In the genomic region with DNA sequence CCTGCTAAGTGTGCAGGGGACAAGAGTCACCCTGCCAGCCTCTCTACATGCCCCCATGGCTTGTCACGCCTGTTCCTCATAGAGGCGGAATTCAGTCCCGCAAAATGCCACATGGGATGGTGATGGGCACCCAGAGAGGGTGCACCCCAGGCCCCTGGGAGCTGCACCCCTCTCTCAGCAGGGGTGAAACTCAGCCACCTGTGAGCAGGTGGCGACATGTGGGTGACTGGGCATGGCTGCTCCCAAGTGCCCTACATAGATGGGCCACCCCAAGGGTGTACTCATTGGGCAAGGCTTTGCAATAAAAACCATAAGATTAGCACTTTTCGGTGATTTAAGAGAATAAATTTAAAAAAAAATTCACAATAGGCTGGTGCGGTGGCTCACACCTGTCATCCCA, we compare ENCODE assay signal across 16 cellular contexts. TPM values are rescaled to one million over a fixed set of nuclear protein-coding genes. Genes with fewer than 3 reads are reported as not detected.
DNase-seq lines count a peak whose midpoint lies in the region; ATAC-seq, FAIRE-seq and TF ChIP-seq lines count a peak whose summit lies in the region.
"Had no signal": no experiment of that assay in that cellular context is flagged by ENCODE, and none has a peak within 500 bp of the region (broad histone marks: within the 10 kb centered on the region; RNA-seq: fewer than 3 reads in every experiment).

No MANE protein-coding gene starts in this region.

- H3K4me1 ChIP-seq in SK-N-SH (ENCODE audit: control insufficient read depth in 1 of 2, insufficient read depth in 2 of 2, low read depth in 1 of 2, low read length in 1 of 2) (peaks cover 0 to 94% of the 10 kb centered on the region in 2 experiments; a peak in 1 of 4 replicates), osteoblast (ENCODE audit: insufficient read depth, low read length) (peaks cover 13% of the 10 kb centered on the region)

- H3K27me3 ChIP-seq in SK-N-SH (ENCODE audit: insufficient read depth): no peaks in the 10 kb centered on the region
- H3K27me3 ChIP-seq in osteoblast (ENCODE audit: insufficient read depth, low read length): no peaks in the 10 kb centered on the region

- H3K79me2 ChIP-seq in SK-N-SH (ENCODE audit: insufficient read depth): peaks cover 4% of the 10 kb centered on the region; the same call in 1 of the 2 replicates
- H3K79me2 ChIP-seq in osteoblast (ENCODE audit: insufficient read depth, low read length): peaks cover 33% of the 10 kb centered on the region

- H4K20me1 ChIP-seq in SK-N-SH (ENCODE audit: insufficient read depth) (peaks cover 52% of the 10 kb centered on the region), osteoblast (ENCODE audit: insufficient read depth, low read length) (peaks cover 68% of the 10 kb centered on the region)

- WGBS in SK-N-SH (ENCODE audit: low lambda C conversion rate): 100% methylated on average over 5 of the region's 6 CpGs

- no peak for FAIRE-seq in RCC 7860 (lab: Jason Lieb, UNC)

- no peak overlapping the region for H3K4me2 ChIP-seq in SK-N-SH
- H3K4me2 ChIP-seq in osteoblast (ENCODE audit: insufficient read depth, low read length): no peak overlapping the region

- DNase-seq in SK-N-SH: peak; percentile 4
- DNase-seq in Right ventricle myocardium inferior (ENCODE audit: missing footprints): peak; percentile 32
- DNase-seq in cardiac septum (ENCODE audit: low spot score): no peak
- DNase-seq in activated CD8-positive, alpha-beta memory T cell treated with anti-CD3 and anti-CD28 coated beads, Interleukin-2, amount 10 ng/mL, durations not matched to agents 7 days and 5 days: peak; percentile 31
- peak; percentile 73 for DNase-seq in osteoblast (ENCODE audit: insufficient read length, low spot score, missing footprints)
- DNase-seq in RCC 7860 (ENCODE audit: low spot score): no peak
- no peak for DNase-seq in NCI-H2107 (lab: John Stamatoyannopoulos, UW)
- DNase-seq: HCEC 1CT; NCI-H187; NCI-H446; NCI-H69; NK-92 treated with Interleukin-12 subunit alpha and Interleukin-12 subunit beta, amount 100 ng/mL, for 24 hours; OCI-M1 had no signal

- H3K9me3 Mint-ChIP-seq in activated CD8-positive, alpha-beta memory T cell treated with anti-CD3 and anti-CD28 coated beads, Interleukin-2, amount 10 ng/mL, durations not matched to agents 7 days and 5 days (ENCODE audit: low read depth): no peaks in the 10 kb centered on the region
- H3K9me3 Mint-ChIP-seq: CD4-positive, alpha-beta memory T cell had no signal

- no peak for TF ChIP-seq EP300 in SK-N-SH (IDR thresholded peaks at IDR 0.05; ENCODE audit: borderline replicate concordance in 1 of 2, low read depth in 1 of 2, low read length in 1 of 2)

- no peaks in the 10 kb centered on the region for H3K9me3 ChIP-seq in SK-N-SH
- no peaks in the 10 kb centered on the region for H3K9me3 ChIP-seq in osteoblast (ENCODE audit: low read depth, low read length)

- no peak for TF ChIP-seq CTCF in SK-N-SH (IDR thresholded peaks at IDR 0.05)
- TF ChIP-seq CTCF in osteoblast (IDR thresholded peaks at IDR 0.05; ENCODE audit: extremely low read depth, low read depth, low read length): no peak

- CTCF ChIA-PET in SK-N-SH (lab: Yijun Ruan, JAX): interaction anchor here (0.5 to 1.9 kb wide), 4 partner anchors 11 to 249 kb away, joined by 3 to 5 read pairs (median 4); no protein-coding TSS in a partner anchor
- CTCF ChIA-PET in activated CD8-positive, alpha-beta memory T cell treated with anti-CD3 and anti-CD28 coated beads, Interleukin-2, amount 10 ng/mL, durations not matched to agents 7 days and 5 days (lab: Charles Lee): no interaction called here

- H3K27ac ChIP-seq in SK-N-SH (ENCODE audit: low read depth in 2 of 2, low read length in 1 of 2) (no peak overlapping the region), osteoblast (ENCODE audit: low read depth, low read length) (no peak overlapping the region)
- H3K27ac ChIP-seq: 22Rv1 had no signal

- intact Hi-C loops in Right ventricle myocardium inferior (cut with DNase I): no loop called here
- intact Hi-C loops in cardiac septum (cut with DNase I): no loop called here

- H3F3A ChIP-seq in SK-N-SH (replicated peaks; ENCODE audit: insufficient read depth): no peaks in the 10 kb centered on the region

- H2AFZ ChIP-seq in SK-N-SH (ENCODE audit: low read depth) (no peak overlapping the region), osteoblast (ENCODE audit: low read length) (no peak overlapping the region)

- no peak overlapping the region for H3K9ac ChIP-seq in SK-N-SH

- no peaks in the 10 kb centered on the region for H3K36me3 Mint-ChIP-seq in activated CD8-positive, alpha-beta memory T cell treated with anti-CD3 and anti-CD28 coated beads, Interleukin-2, amount 10 ng/mL, durations not matched to agents 7 days and 5 days

- peaks cover 7% of the 10 kb centered on the region for H3K27me3 Mint-ChIP-seq in activated CD8-positive, alpha-beta memory T cell treated with anti-CD3 and anti-CD28 coated beads, Interleukin-2, amount 10 ng/mL, durations not matched to agents 7 days and 5 days
- H3K27me3 Mint-ChIP-seq: CD4-positive, alpha-beta memory T cell had no signal

- H3K4me1 Mint-ChIP-seq in activated CD8-positive, alpha-beta memory T cell treated with anti-CD3 and anti-CD28 coated beads, Interleukin-2, amount 10 ng/mL, durations not matched to agents 7 days and 5 days: peaks cover 7% of the 10 kb centered on the region

- no peak for ATAC-seq in SK-N-SH treated with all-trans-retinoic acid at 6 μM for 48 hours
- no peak for ATAC-seq in Right ventricle myocardium inferior
- ATAC-seq in activated CD8-positive, alpha-beta memory T cell treated with anti-CD3 and anti-CD28 coated beads, Interleukin-2, amount 10 ng/mL, durations not matched to agents 7 days and 5 days: no peak

- H3K4me3 Mint-ChIP-seq in activated CD8-positive, alpha-beta memory T cell treated with anti-CD3 and anti-CD28 coated beads, Interleukin-2, amount 10 ng/mL, durations not matched to agents 7 days and 5 days: no peak overlapping the region

- POLR2A ChIA-PET in SK-N-SH (lab: Yijun Ruan, JAX): no interaction called here

- H3K36me3 ChIP-seq in SK-N-SH (replicated peaks in 1 of 2; ENCODE audit: control insufficient read depth in 1 of 2, insufficient read depth in 2 of 2, low read length in 1 of 2): peaks cover 0 to 2% of the 10 kb centered on the region in 2 experiments
- peaks cover 6% of the 10 kb centered on the region for H3K36me3 ChIP-seq in osteoblast (ENCODE audit: insufficient read depth, low read length)

- no peaks in the 10 kb centered on the region for H3K9me2 ChIP-seq in SK-N-SH

- no peak overlapping the region for H3K4me3 ChIP-seq in SK-N-SH (ENCODE audit: low read depth in 2 of 2, low read length in 1 of 2)
- H3K4me3 ChIP-seq in osteoblast (ENCODE audit: insufficient read depth, low read length): no peak overlapping the region

- TF ChIP-seq RAD21 in SK-N-SH (IDR thresholded peaks at IDR 0.05; ENCODE audit: low read length): no peak

- H3K27ac Mint-ChIP-seq in activated CD8-positive, alpha-beta memory T cell treated with anti-CD3 and anti-CD28 coated beads, Interleukin-2, amount 10 ng/mL, durations not matched to agents 7 days and 5 days: no peak overlapping the region

TF ChIP-seq in SK-N-SH, 30 proteins besides CTCF, POLR2A, EP300 and RAD21 (continues in another document):
- TF ChIP-seq, protein P1, sequence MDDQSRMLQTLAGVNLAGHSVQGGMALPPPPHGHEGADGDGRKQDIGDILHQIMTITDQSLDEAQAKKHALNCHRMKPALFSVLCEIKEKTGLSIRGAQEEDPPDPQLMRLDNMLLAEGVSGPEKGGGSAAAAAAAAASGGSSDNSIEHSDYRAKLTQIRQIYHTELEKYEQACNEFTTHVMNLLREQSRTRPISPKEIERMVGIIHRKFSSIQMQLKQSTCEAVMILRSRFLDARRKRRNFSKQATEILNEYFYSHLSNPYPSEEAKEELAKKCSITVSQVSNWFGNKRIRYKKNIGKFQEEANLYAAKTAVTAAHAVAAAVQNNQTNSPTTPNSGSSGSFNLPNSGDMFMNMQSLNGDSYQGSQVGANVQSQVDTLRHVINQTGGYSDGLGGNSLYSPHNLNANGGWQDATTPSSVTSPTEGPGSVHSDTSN (IDR thresholded peaks at IDR 0.05): no peak
- TF ChIP-seq TAF1 (IDR thresholded peaks at IDR 0.05; ENCODE audit: borderline replicate concordance, low read depth, low read length) (no peak), TEAD4 (IDR thresholded peaks at IDR 0.05; ENCODE audit: borderline replicate concordance, insufficient read depth) (no peak), POLR2AphosphoS5 (IDR thresholded peaks at IDR 0.05; ENCODE audit: low read depth, low read length) (no peak), FOXM1 (IDR thresholded peaks at IDR 0.05; ENCODE audit: low read depth) (no peak), EZH2phosphoT487 (IDR thresholded peaks at IDR 0.05; ENCODE audit: borderline replicate concordance, low read depth) (no peak), TCF12 (IDR thresholded peaks at IDR 0.05) (no peak)

TF ChIP-seq in SK-N-SH treated with all-trans-retinoic acid at 6 μM for 48 hours, 23 proteins besides CTCF, POLR2A, EP300 and RAD21 (continues in another document):
- TF ChIP-seq RARB (CRISPR knock-in tag; IDR thresholded peaks at IDR 0.05): no peak
- TF ChIP-seq CSRNP3 (CRISPR knock-in tag; IDR thresholded peaks at IDR 0.05): no peak
- no peak for TF ChIP-seq CSDC2 (CRISPR knock-in tag; IDR thresholded peaks at IDR 0.05)
- no peak for TF ChIP-seq PPARA (CRISPR knock-in tag; IDR thresholded peaks at IDR 0.05; ENCODE audit: borderline replicate concordance)
- no peak for TF ChIP-seq OSR1 (CRISPR knock-in tag; IDR thresholded peaks at IDR 0.05)
- TF ChIP-seq ZNF565 (CRISPR knock-in tag; conservative IDR thresholded peaks at IDR 0.05; ENCODE audit: low read depth): no peak
- TF ChIP-seq ISL1 (CRISPR knock-in tag; IDR thresholded peaks at IDR 0.05): no peak
- no peak for TF ChIP-seq ZFP30 (CRISPR knock-in tag; IDR thresholded peaks at IDR 0.05)
- no peak for TF ChIP-seq ZNF70 (CRISPR knock-in tag; IDR thresholded peaks at IDR 0.05)

RNA-seq across cellular contexts. Expression of gene HS6ST1, which starts 6.3 kb away (rescaled TPM):
- polyA plus RNA-seq in SK-N-SH (2012; rRNA removed): 5.2 and 5.9 TPM in 2 replicates
- 2.9 and 4.9 TPM in 2 replicates for polyA plus RNA-seq in SK-N-SH (2012; cell fraction: cytosol; rRNA removed)
- polyA plus RNA-seq in SK-N-SH (2012; cell fraction: nucleus; rRNA removed): 3.4 and 3.8 TPM in 2 replicates
- total RNA-seq in Right ventricle myocardium inferior: 34.9 TPM
- 14.4 TPM for total RNA-seq in cardiac septum
- 1 to 10 TPM; 7.0 to 8.6 TPM for total RNA-seq in activated CD8-positive, alpha-beta memory T cell treated with anti-CD3 and anti-CD28 coated beads, Interleukin-2, amount 10 ng/mL, durations not matched to agents 7 days and 5 days
- 16.5 and 18.8 TPM in 2 replicates for total RNA-seq in osteoblast

Comparison
In these comparisons a context has a peak if more than half of its experiments do, and no peak if none do; other contexts are left out.
1. DNase-seq: peak in SK-N-SH (single experiment), Right ventricle myocardium inferior (single experiment), activated CD8-positive, alpha-beta memory T cell treated with anti-CD3 and anti-CD28 coated beads, Interleukin-2, amount 10 ng/mL, durations not matched to agents 7 days and 5 days (single experiment) and osteoblast (single experiment); none in cardiac septum (single experiment), RCC 7860 (single experiment) and NCI-H2107 (single experiment).